27 cellular contexts compared by ENCODE assay signal in the genomic region with DNA sequence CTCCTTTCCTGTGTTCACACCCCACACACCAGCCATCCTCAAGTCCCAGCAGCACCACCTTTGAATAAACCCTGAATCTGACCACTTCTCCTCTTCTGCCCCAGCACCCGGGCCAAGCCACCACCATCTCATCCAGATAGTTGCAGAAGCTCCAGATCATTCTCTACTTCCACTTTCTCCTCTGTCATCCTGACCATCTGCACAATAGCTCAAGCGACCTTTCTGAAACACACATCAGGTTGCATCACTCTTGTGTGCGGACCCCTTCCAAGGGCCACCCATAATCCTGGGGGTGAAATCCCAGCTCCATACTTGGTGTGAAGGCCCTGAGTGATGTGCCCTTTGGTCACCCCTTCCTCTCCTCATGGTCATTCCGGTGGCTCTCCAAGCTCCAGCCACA.
"Had no signal": no experiment of that assay in that cellular context is flagged by ENCODE, and none has a peak within 500 bp of the region (broad histone marks: within the 10 kb centered on the region; RNA-seq: fewer than 3 reads in every experiment).

No MANE protein-coding gene starts in this region.

- H3K36me3 ChIP-seq: pancreas, prostate gland, right lobe of liver, spleen, stomach, thoracic aorta, thyroid gland, tibial nerve, upper lobe of left lung, vagina had no signal

- H3K4me1 Mint-ChIP-seq: natural killer cell; nephron; stimulated activated memory B cell treated with anti-CD40 and anti-IgM and Interleukin-4, amounts not matched to agents 10 μg/mL and 1 μg/mL and 100 μg/mL, for 72 hours had no signal

- H3K27me3 ChIP-seq: pancreas, right lobe of liver, stomach, thyroid gland, tibial nerve, upper lobe of left lung, vagina had no signal

- H3K36me3 Mint-ChIP-seq: naive thymus-derived CD4-positive, alpha-beta T cell; natural killer cell; stimulated activated memory B cell treated with anti-CD40 and anti-IgM and Interleukin-4, amounts not matched to agents 10 μg/mL and 1 μg/mL and 100 μg/mL, for 72 hours had no signal

- H3K27ac Mint-ChIP-seq: naive thymus-derived CD4-positive, alpha-beta T cell; natural killer cell; nephron; stimulated activated memory B cell treated with anti-CD40 and anti-IgM and Interleukin-4, amounts not matched to agents 10 μg/mL and 1 μg/mL and 100 μg/mL, for 72 hours; stimulated activated naive CD8-positive, alpha-beta T cell treated with anti-CD3 and anti-CD28 coated beads, Interleukin-15, Interleukin-2, amounts not matched to agents 100 ng/mL and 50 ng/mL, for 24 hours had no signal

- H3K27ac ChIP-seq: pancreas, prostate gland, right lobe of liver, skin epidermis, spleen, stomach, thoracic aorta, thyroid gland, tibial nerve, upper lobe of left lung, vagina had no signal

- H3K4me2 ChIP-seq: smooth muscle cell had no signal

- H3K4me1 ChIP-seq: pancreas, prostate gland, right lobe of liver, spleen, stomach, thyroid gland, tibial nerve, upper lobe of left lung, vagina had no signal

- H3K27me3 Mint-ChIP-seq: naive thymus-derived CD4-positive, alpha-beta T cell; stimulated activated memory B cell treated with anti-CD40 and anti-IgM and Interleukin-4, amounts not matched to agents 10 μg/mL and 1 μg/mL and 100 μg/mL, for 72 hours; stimulated activated naive CD8-positive, alpha-beta T cell treated with anti-CD3 and anti-CD28 coated beads, Interleukin-15, Interleukin-2, amounts not matched to agents 100 ng/mL and 50 ng/mL, for 24 hours had no signal

- ATAC-seq: naive thymus-derived CD4-positive, alpha-beta T cell; natural killer cell; pancreas; right cardiac atrium; right lobe of liver had no signal

- DNase-seq: naive thymus-derived CD4-positive, alpha-beta T cell; natural killer cell; occipital lobe; pancreas; retina; right cardiac atrium; right lobe of liver; spleen; stimulated activated CD4-positive, alpha-beta T cell treated with anti-CD3 and anti-CD28 coated beads, Interleukin-12 subunit alpha, Interleukin-12 subunit beta, amount 100 ng/mL, for 4 hours; stimulated activated CD4-positive, alpha-beta T cell treated with anti-CD3 and anti-CD28 coated beads, Interleukin-1b, Interleukin-23, amount 100 ng/mL, for 48 hours; stimulated activated CD4-positive, alpha-beta T cell treated with anti-CD3 and anti-CD28 coated beads, Interleukin-4, amount 100 ng/mL, for 1 hour; stimulated activated CD4-positive, alpha-beta T cell treated with anti-CD3 and anti-CD28 coated beads, Interleukin-4, amount 100 ng/mL, for 4 hours; stimulated activated CD8-positive, alpha-beta memory T cell treated with anti-CD3 and anti-CD28 coated beads, Interleukin-4, amount 100 ng/mL, for 48 hours; stimulated activated naive CD4-positive, alpha-beta T cell; stomach; thyroid gland; trophoblast cell; upper lobe of left lung had no signal

- H3K4me3 ChIP-seq: pancreas, prostate gland, right lobe of liver, skin epidermis, smooth muscle cell, spleen, stomach, thoracic aorta, thyroid gland, tibial nerve, upper lobe of left lung, vagina had no signal

- H3K9me3 ChIP-seq: pancreas, prostate gland, right lobe of liver, thoracic aorta, thyroid gland, vagina had no signal

- H3K4me3 Mint-ChIP-seq: naive thymus-derived CD4-positive, alpha-beta T cell; natural killer cell; nephron; stimulated activated memory B cell treated with anti-CD40 and anti-IgM and Interleukin-4, amounts not matched to agents 10 μg/mL and 1 μg/mL and 100 μg/mL, for 72 hours; stimulated activated naive CD8-positive, alpha-beta T cell treated with anti-CD3 and anti-CD28 coated beads, Interleukin-15, Interleukin-2, amounts not matched to agents 100 ng/mL and 50 ng/mL, for 24 hours had no signal
